ENCODE assay signal across 7 cellular contexts in the genomic region with DNA sequence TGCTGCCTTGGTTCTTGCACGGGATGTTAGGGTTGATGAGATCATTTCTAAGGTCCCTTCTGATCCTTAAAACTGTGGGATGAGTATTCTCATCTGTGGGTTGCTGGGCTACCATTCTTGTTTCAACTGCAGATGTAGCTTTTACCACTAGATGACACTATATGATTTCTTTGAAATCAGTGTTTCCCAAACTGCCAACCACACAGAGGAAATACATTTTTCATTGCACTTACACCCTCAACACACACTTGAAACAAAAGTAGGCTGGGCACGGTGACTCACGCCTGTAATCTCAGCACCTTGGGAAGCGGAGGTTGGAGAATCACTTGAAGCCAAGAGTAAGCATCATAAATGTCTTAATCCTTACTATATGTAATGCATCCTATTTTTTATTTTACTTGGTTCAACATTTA. TPM values are rescaled to one million over a fixed set of nuclear protein-coding genes. Genes with fewer than 3 reads are reported as not detected.
DNase-seq lines count a peak whose midpoint lies in the region; ATAC-seq and TF ChIP-seq lines count a peak whose summit lies in the region.

No MANE protein-coding gene starts in this region.

- WGBS in prostate gland, result 28% methylated on average over 4 of the region's 4 CpGs

- H3K27me3 Mint-ChIP-seq in activated CD4-positive, alpha-beta T cell treated with anti-CD3 and anti-CD28 coated beads, Interleukin-2, amount 10 ng/mL, durations not matched to agents 7 days and 5 days, result no peaks in the 10 kb centered on the region

- CTCF ChIA-PET in activated CD4-positive, alpha-beta T cell treated with anti-CD3 and anti-CD28 coated beads, Interleukin-2, amount 10 ng/mL, durations not matched to agents 7 days and 5 days (lab: Charles Lee), result interaction anchor here (1.2 to 1.5 kb wide), 3 partner anchors 11 to 99 kb away, joined by 3 to 6 read pairs (median 5); no protein-coding TSS in a partner anchor

- no peak for TF ChIP-seq POLR2A in prostate gland (IDR thresholded peaks at IDR 0.05)

- DNase-seq in ELR (ENCODE audit: low read depth), result peak; percentile 90
- DNase-seq in MG63, result peak; percentile 86
- DNase-seq in activated CD4-positive, alpha-beta T cell treated with anti-CD3 and anti-CD28 coated beads, Interleukin-2, amount 10 ng/mL, durations not matched to agents 7 days and 5 days, result peak; percentile 47
- peak; percentile 79 to 94 for DNase-seq in fibroblast of lung (ENCODE audit: low read depth in 2 of 2)
- DNase-seq in prostate gland (ENCODE audit: low spot score), result no peak

- H3K36me3 ChIP-seq in MG63 (peaks cover 12% of the 10 kb centered on the region), fibroblast of lung (ENCODE audit: control insufficient read depth, insufficient read depth, low read length) (no peaks in the 10 kb centered on the region), prostate gland (no peaks in the 10 kb centered on the region)

- H4K20me1 ChIP-seq in fibroblast of lung (ENCODE audit: control insufficient read depth, extremely low read depth, insufficient read depth, low read length), result no peaks in the 10 kb centered on the region

- no peak overlapping the region for H3K27ac Mint-ChIP-seq in activated CD4-positive, alpha-beta T cell treated with anti-CD3 and anti-CD28 coated beads, Interleukin-2, amount 10 ng/mL, durations not matched to agents 7 days and 5 days

- peaks cover 6% of the 10 kb centered on the region for H3K36me3 Mint-ChIP-seq in activated CD4-positive, alpha-beta T cell treated with anti-CD3 and anti-CD28 coated beads, Interleukin-2, amount 10 ng/mL, durations not matched to agents 7 days and 5 days (ENCODE audit: low read depth)

- POLR2A ChIA-PET in activated CD4-positive, alpha-beta T cell treated with anti-CD3 and anti-CD28 coated beads, Interleukin-2, amount 10 ng/mL, durations not matched to agents 7 days and 5 days (lab: Charles Lee), result no interaction called here

- H3K4me1 Mint-ChIP-seq in activated CD4-positive, alpha-beta T cell treated with anti-CD3 and anti-CD28 coated beads, Interleukin-2, amount 10 ng/mL, durations not matched to agents 7 days and 5 days, result peaks cover 29% of the 10 kb centered on the region

- intact Hi-C loops in prostate gland (cut with DNase I), result loop anchor here (2.0 to 10.0 kb wide), 2 partner anchors 72 to 98 kb away; no protein-coding TSS in a partner anchor

- H2AFZ ChIP-seq in fibroblast of lung (ENCODE audit: low read length), result no peak overlapping the region

- no peak for ATAC-seq in HG02970 (IDR thresholded peaks at IDR 0.05; ENCODE audit: low FRiP score, unreplicated experiment)
- no peak for ATAC-seq in GM21447 (IDR thresholded peaks at IDR 0.05; ENCODE audit: unreplicated experiment)

- H3K9me3 ChIP-seq in MG63 (no peaks in the 10 kb centered on the region), fibroblast of lung (ENCODE audit: control insufficient read depth, insufficient read depth, low read depth, low read length) (no peaks in the 10 kb centered on the region), prostate gland (no peaks in the 10 kb centered on the region)

- H3K4me1 ChIP-seq in fibroblast of lung (ENCODE audit: control insufficient read depth, extremely low read depth, insufficient read depth, low read length) (peaks cover 11% of the 10 kb centered on the region), prostate gland (replicated peaks) (no peaks in the 10 kb centered on the region)

- H3K4me2 ChIP-seq in fibroblast of lung (ENCODE audit: extremely low read depth, insufficient read depth, low read length), result no peak overlapping the region

- no peak overlapping the region for H3K4me3 Mint-ChIP-seq in activated CD4-positive, alpha-beta T cell treated with anti-CD3 and anti-CD28 coated beads, Interleukin-2, amount 10 ng/mL, durations not matched to agents 7 days and 5 days

- no peaks in the 10 kb centered on the region for H3K79me2 ChIP-seq in fibroblast of lung (ENCODE audit: control insufficient read depth, insufficient read depth, low read length)

- H3K27me3 ChIP-seq in MG63 (no peaks in the 10 kb centered on the region), fibroblast of lung (ENCODE audit: control insufficient read depth, insufficient read depth, low read length) (no peaks in the 10 kb centered on the region), prostate gland (replicated peaks; ENCODE audit: insufficient read depth) (no peaks in the 10 kb centered on the region)

- no peaks in the 10 kb centered on the region for H3K9me3 Mint-ChIP-seq in activated CD4-positive, alpha-beta T cell treated with anti-CD3 and anti-CD28 coated beads, Interleukin-2, amount 10 ng/mL, durations not matched to agents 7 days and 5 days

- no peak overlapping the region for H3K4me3 ChIP-seq in MG63
- no peak overlapping the region for H3K4me3 ChIP-seq in fibroblast of lung (replicated peaks in 1 of 4; ENCODE audit: control extremely low read depth in 1 of 4, insufficient read depth in 1 of 4, low read depth in 3 of 4, low read length in 4 of 4)
- H3K4me3 ChIP-seq in prostate gland, result no peak overlapping the region

- no peak overlapping the region for H3K9ac ChIP-seq in fibroblast of lung (ENCODE audit: insufficient read depth, low read length)

- peak overlapping the region; percentile 49 for H3K27ac ChIP-seq in fibroblast of lung (ENCODE audit: insufficient read depth, low read length)
- no peak overlapping the region for H3K27ac ChIP-seq in prostate gland

- TF ChIP-seq CTCF in fibroblast of lung (conservative IDR thresholded peaks at IDR 0.05 in 1 of 2, IDR thresholded peaks at IDR 0.05 in 1 of 2; ENCODE audit: low read depth in 1 of 2, low read length in 2 of 2) (peak; percentile 68 to 77), prostate gland (IDR thresholded peaks at IDR 0.05) (peak in 3 of 4 experiments; percentile 28 to 50 (median 45))

RNA-seq across cellular contexts. Expression of a gene that starts 15.3 kb away (rescaled TPM):
- 64.8 and 88.2 TPM in 2 replicates for total RNA-seq in MG63 (2014; rRNA removed; shearing (Covaris generic); ENCODE audit: low replicate concordance)
- 10 to 100 TPM; 38.1 to 40.0 TPM for total RNA-seq in activated CD4-positive, alpha-beta T cell treated with anti-CD3 and anti-CD28 coated beads, Interleukin-2, amount 10 ng/mL, durations not matched to agents 7 days and 5 days
- total RNA-seq in fibroblast of lung, result 40.8 and 49.6 TPM in 2 replicates
- 45.8 and 49.0 TPM in 2 replicates for polyA plus RNA-seq in fibroblast of lung
- 40.5 and 41.8 TPM in 2 replicates for polyA plus RNA-seq in fibroblast of lung (2012)
- 42.0 and 69.9 TPM in 2 replicates for polyA minus RNA-seq in fibroblast of lung (ENCODE audit: low replicate concordance)
- total RNA-seq in prostate gland, result 10 to 100 TPM; 49.0 to 74.7 TPM
